In genomic region chr2:102063948-102064678, GRCh38 we compare ENCODE assay signal across 8 cellular contexts.
DNase-seq lines count a peak whose midpoint lies in the region; ATAC-seq and TF ChIP-seq lines count a peak whose summit lies in the region.

No MANE protein-coding gene starts in this region.

- H3F3A ChIP-seq in SK-N-SH (replicated peaks; ENCODE audit: insufficient read depth), result peaks cover 38% of the 10 kb centered on the region

- H4K20me1 ChIP-seq in SK-N-SH (ENCODE audit: insufficient read depth), result no peaks in the 10 kb centered on the region

- H3K4me3 ChIP-seq in SK-N-SH (ENCODE audit: low read depth in 2 of 2, low read length in 1 of 2), result peak overlapping the region; percentile 15 to 41; a peak in 2 of 4 replicates
- H3K4me3 ChIP-seq in endodermal cell (ENCODE audit: low read length), result no peak overlapping the region

- 6% methylated on average over 9 of the region's 9 CpGs for WGBS in SK-N-SH (ENCODE audit: low lambda C conversion rate)
- WGBS in endodermal cell (ENCODE audit: insufficient coverage in 1 of 2, insufficient read length in 1 of 2), 2 experiments, result 83 to 86% methylated on average over 4 to 9 of the region's 9 CpGs

- H3K9ac ChIP-seq in SK-N-SH, result peak overlapping the region; percentile 68
- no peak overlapping the region for H3K9ac ChIP-seq in endodermal cell (ENCODE audit: extremely low read depth, low read length, poor library complexity, severe bottlenecking)

- no peak for TF ChIP-seq CTCF in activated CD8-positive, alpha-beta T cell treated with anti-CD3 and anti-CD28 coated beads for 36 hours (IDR thresholded peaks at IDR 0.05)
- TF ChIP-seq CTCF in SK-N-SH (IDR thresholded peaks at IDR 0.05) (no peak), endodermal cell (conservative IDR thresholded peaks at IDR 0.05) (no peak)

- peak; percentile 9 for ATAC-seq in activated CD8-positive, alpha-beta T cell treated with anti-CD3 and anti-CD28 coated beads for 36 hours
- ATAC-seq in activated CD8-positive, alpha-beta T cell treated with anti-CD3 and anti-CD28 coated beads, Interleukin-2, amount 10 ng/mL, durations not matched to agents 7 days and 5 days, result no peak
- ATAC-seq in HG03442 (IDR thresholded peaks at IDR 0.05; ENCODE audit: unreplicated experiment), result no peak
- no peak for ATAC-seq in GM21515 (IDR thresholded peaks at IDR 0.05; ENCODE audit: unreplicated experiment)

- peaks cover 1% of the 10 kb centered on the region for H3K27me3 Mint-ChIP-seq in activated CD8-positive, alpha-beta T cell treated with anti-CD3 and anti-CD28 coated beads for 36 hours
- no peaks in the 10 kb centered on the region for H3K27me3 Mint-ChIP-seq in activated CD8-positive, alpha-beta T cell treated with anti-CD3 and anti-CD28 coated beads, Interleukin-2, amount 10 ng/mL, durations not matched to agents 7 days and 5 days (ENCODE audit: low read depth)
- H3K27me3 Mint-ChIP-seq in endodermal cell (ENCODE audit: insufficient read depth), result no peaks in the 10 kb centered on the region

- H3K27me3 ChIP-seq in SK-N-SH (ENCODE audit: insufficient read depth) (no peaks in the 10 kb centered on the region), endodermal cell (ENCODE audit: control insufficient read depth, insufficient read depth, low read length, poor library complexity, severe bottlenecking) (no peaks in the 10 kb centered on the region)

- peak overlapping the region; percentile 75 for H3K4me2 ChIP-seq in SK-N-SH

- TF ChIP-seq EP300 in SK-N-SH (IDR thresholded peaks at IDR 0.05; ENCODE audit: borderline replicate concordance in 1 of 2, low read depth in 1 of 2, low read length in 1 of 2), result peak; percentile 81 to 87

- H3K4me1 ChIP-seq in SK-N-SH (ENCODE audit: control insufficient read depth in 1 of 2, insufficient read depth in 2 of 2, low read depth in 1 of 2, low read length in 1 of 2), result peaks cover 32 to 37% of the 10 kb centered on the region in 2 experiments
- no peaks in the 10 kb centered on the region for H3K4me1 ChIP-seq in endodermal cell (ENCODE audit: control insufficient read depth, insufficient read depth, low read length)

- peak; percentile 57 for DNase-seq in activated CD8-positive, alpha-beta T cell treated with anti-CD3 and anti-CD28 coated beads for 36 hours
- no peak for DNase-seq in activated CD8-positive, alpha-beta T cell treated with anti-CD3 and anti-CD28 coated beads, Interleukin-2, amount 10 ng/mL, durations not matched to agents 7 days and 5 days
- peak; percentile 72 for DNase-seq in SK-N-SH
- peak; percentile 66 for DNase-seq in endodermal cell
- peak; percentile 93 for DNase-seq in mesenteric fat pad (ENCODE audit: low spot score)
- DNase-seq in superior temporal gyrus (ENCODE audit: extremely low spot score), result peak; percentile 42

- no peaks in the 10 kb centered on the region for H3K36me3 Mint-ChIP-seq in activated CD8-positive, alpha-beta T cell treated with anti-CD3 and anti-CD28 coated beads for 36 hours (ENCODE audit: low read depth)
- H3K36me3 Mint-ChIP-seq in activated CD8-positive, alpha-beta T cell treated with anti-CD3 and anti-CD28 coated beads, Interleukin-2, amount 10 ng/mL, durations not matched to agents 7 days and 5 days (ENCODE audit: low read depth), result no peaks in the 10 kb centered on the region
- H3K36me3 Mint-ChIP-seq in endodermal cell (ENCODE audit: low read depth), result no peaks in the 10 kb centered on the region

- TF ChIP-seq RAD21 in SK-N-SH (IDR thresholded peaks at IDR 0.05; ENCODE audit: low read length), result no peak

- peaks cover 31% of the 10 kb centered on the region for H3K4me1 Mint-ChIP-seq in activated CD8-positive, alpha-beta T cell treated with anti-CD3 and anti-CD28 coated beads for 36 hours (ENCODE audit: low read depth)
- peaks cover 17% of the 10 kb centered on the region for H3K4me1 Mint-ChIP-seq in activated CD8-positive, alpha-beta T cell treated with anti-CD3 and anti-CD28 coated beads, Interleukin-2, amount 10 ng/mL, durations not matched to agents 7 days and 5 days (ENCODE audit: low read depth)
- H3K4me1 Mint-ChIP-seq in endodermal cell, result peaks cover 4% of the 10 kb centered on the region

- H3K9me3 ChIP-seq in SK-N-SH (no peaks in the 10 kb centered on the region), endodermal cell (ENCODE audit: control insufficient read depth, low read length) (no peaks in the 10 kb centered on the region)

- H3K36me3 ChIP-seq in SK-N-SH (replicated peaks in 1 of 2; ENCODE audit: control insufficient read depth in 1 of 2, insufficient read depth in 2 of 2, low read length in 1 of 2) (no peaks in the 10 kb centered on the region), endodermal cell (ENCODE audit: control insufficient read depth, insufficient read depth, low read length) (no peaks in the 10 kb centered on the region)

- intact Hi-C loops in activated CD8-positive, alpha-beta T cell treated with anti-CD3 and anti-CD28 coated beads for 36 hours (cut with micrococcal nuclease), result loop anchor here (2.0 kb wide), 1 partner anchor 19 kb away; no protein-coding TSS in a partner anchor

- peak overlapping the region; percentile 73; the same call in 1 of the 2 replicates for H2AFZ ChIP-seq in SK-N-SH (ENCODE audit: low read depth)

- POLR2A ChIA-PET in activated CD8-positive, alpha-beta T cell treated with anti-CD3 and anti-CD28 coated beads for 36 hours (lab: Charles Lee), result interaction anchor here (0.6 to 4.8 kb wide), 3 partner anchors 18 to 64 kb away, joined by 3 to 25 read pairs (median 3); no protein-coding TSS in a partner anchor
- POLR2A ChIA-PET in activated CD8-positive, alpha-beta T cell treated with anti-CD3 and anti-CD28 coated beads, Interleukin-2, amount 10 ng/mL, durations not matched to agents 7 days and 5 days (lab: Charles Lee), result no interaction called here
- POLR2A ChIA-PET in SK-N-SH (lab: Yijun Ruan, JAX), result interaction anchor here (1.3 kb wide), 1 partner anchor 13 kb away, joined by 4 read pairs; no protein-coding TSS in a partner anchor

- CTCF ChIA-PET in activated CD8-positive, alpha-beta T cell treated with anti-CD3 and anti-CD28 coated beads for 36 hours (lab: Charles Lee), result interaction anchor here (1.2 to 1.5 kb wide), 3 partner anchors 26 to 380 kb away, joined by 3 read pairs; no protein-coding TSS in a partner anchor
- CTCF ChIA-PET in activated CD8-positive, alpha-beta T cell treated with anti-CD3 and anti-CD28 coated beads, Interleukin-2, amount 10 ng/mL, durations not matched to agents 7 days and 5 days (lab: Charles Lee), result no interaction called here
- CTCF ChIA-PET in SK-N-SH (lab: Yijun Ruan, JAX), result interaction anchor here (0.8 to 2.3 kb wide), 5 partner anchors 9 to 177 kb away, joined by 3 to 10 read pairs (median 3); no protein-coding TSS in a partner anchor

- H3K27ac ChIP-seq in SK-N-SH (ENCODE audit: low read depth in 2 of 2, low read length in 1 of 2) (peak overlapping the region; percentile 88 to 99), endodermal cell (ENCODE audit: low read depth, low read length) (no peak overlapping the region)

- peak overlapping the region; percentile 16 for H3K27ac Mint-ChIP-seq in activated CD8-positive, alpha-beta T cell treated with anti-CD3 and anti-CD28 coated beads for 36 hours
- no peak overlapping the region for H3K27ac Mint-ChIP-seq in activated CD8-positive, alpha-beta T cell treated with anti-CD3 and anti-CD28 coated beads, Interleukin-2, amount 10 ng/mL, durations not matched to agents 7 days and 5 days
- H3K27ac Mint-ChIP-seq in endodermal cell, result no peak overlapping the region

- H3K9me3 Mint-ChIP-seq in activated CD8-positive, alpha-beta T cell treated with anti-CD3 and anti-CD28 coated beads for 36 hours, result peaks cover 3% of the 10 kb centered on the region
- H3K9me3 Mint-ChIP-seq in activated CD8-positive, alpha-beta T cell treated with anti-CD3 and anti-CD28 coated beads, Interleukin-2, amount 10 ng/mL, durations not matched to agents 7 days and 5 days (ENCODE audit: insufficient read depth), result no peaks in the 10 kb centered on the region
- H3K9me3 Mint-ChIP-seq in endodermal cell, result no peaks in the 10 kb centered on the region

- H3K79me2 ChIP-seq in SK-N-SH (ENCODE audit: insufficient read depth), result no peaks in the 10 kb centered on the region

- H3K9me2 ChIP-seq in SK-N-SH, result no peaks in the 10 kb centered on the region

- H3K4me3 Mint-ChIP-seq in activated CD8-positive, alpha-beta T cell treated with anti-CD3 and anti-CD28 coated beads for 36 hours, result no peak overlapping the region
- no peak overlapping the region for H3K4me3 Mint-ChIP-seq in activated CD8-positive, alpha-beta T cell treated with anti-CD3 and anti-CD28 coated beads, Interleukin-2, amount 10 ng/mL, durations not matched to agents 7 days and 5 days
- H3K4me3 Mint-ChIP-seq in endodermal cell, result no peak overlapping the region

TF ChIP-seq in SK-N-SH, 30 proteins besides CTCF, POLR2A, EP300 and RAD21 (continues in another document):
- TF ChIP-seq GATA2 (CRISPR knock-in tag; IDR thresholded peaks at IDR 0.05), result peak; percentile 56
- TF ChIP-seq TEAD4 (IDR thresholded peaks at IDR 0.05; ENCODE audit: borderline replicate concordance, insufficient read depth), result peak; percentile 82
- no peak for TF ChIP-seq USF1 (IDR thresholded peaks at IDR 0.05; ENCODE audit: borderline replicate concordance, low read depth)
- TF ChIP-seq YY1 (IDR thresholded peaks at IDR 0.05; ENCODE audit: low read depth), result no peak
